In the genomic region with DNA sequence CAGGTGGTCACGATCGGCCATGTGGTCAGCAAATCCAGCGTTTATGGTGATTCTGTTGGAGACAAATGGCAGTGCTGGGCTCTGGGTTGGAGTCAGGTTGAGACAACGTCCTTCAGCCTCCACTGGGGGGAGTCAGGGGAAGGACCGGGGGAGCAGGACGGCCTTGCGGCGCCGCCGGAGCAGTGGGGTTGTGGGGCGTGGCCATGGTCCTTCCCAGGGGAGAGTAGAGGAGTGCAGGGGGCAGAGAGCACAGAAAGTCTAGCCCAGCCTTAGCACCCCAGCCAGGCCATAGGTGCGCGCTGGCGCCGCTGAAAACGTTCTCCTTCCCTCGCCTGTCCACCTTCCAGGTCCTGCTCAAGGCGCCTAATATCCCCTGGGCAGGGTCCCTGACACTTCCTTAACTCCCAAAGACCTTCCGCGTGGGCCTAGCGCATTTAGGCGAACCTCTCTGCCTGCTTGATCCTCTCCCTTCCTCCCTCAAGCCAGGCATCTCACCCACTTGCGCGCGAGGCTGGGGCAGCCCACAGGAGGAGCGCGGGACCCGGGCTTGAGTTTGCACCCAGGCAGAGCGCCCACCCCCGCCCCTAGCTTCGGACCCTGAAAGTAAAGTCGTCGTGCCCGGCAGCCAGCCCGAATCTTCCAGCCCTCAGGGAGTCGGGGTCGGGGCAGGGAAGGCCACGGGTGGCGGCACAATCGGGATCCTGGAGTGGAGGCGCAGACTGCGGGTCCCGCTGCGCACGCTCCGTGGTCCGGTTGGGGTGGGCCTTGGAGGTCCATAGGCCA, we compare ENCODE assay signal across 10 cellular contexts. TPM values are rescaled to one million over a fixed set of nuclear protein-coding genes. Genes with fewer than 3 reads are reported as not detected.
A peak's percentile ranks its signal among the peaks of the same experiment; 100 is the strongest.
DNase-seq lines count a peak whose midpoint lies in the region; ATAC-seq and TF ChIP-seq lines count a peak whose summit lies in the region.
"Had no signal": no experiment of that assay in that cellular context is flagged by ENCODE, and none has a peak within 500 bp of the region (broad histone marks: within the 10 kb centered on the region; RNA-seq: fewer than 3 reads in every experiment).

No MANE protein-coding gene starts in this region.

- peak overlapping the region; percentile 52 for H3K4me3 Mint-ChIP-seq in activated B cell treated with CpG ODN at 0.5 μM for 24 hours

- H3K36me3 Mint-ChIP-seq in activated B cell treated with CpG ODN at 0.5 μM for 24 hours (ENCODE audit: low read depth), result no peaks in the 10 kb centered on the region

- BruUV-seq in A673 (replicated peaks; lab: Mats Ljungman, UMichigan), result no TSS peak

- H3K9me3 Mint-ChIP-seq in activated B cell treated with CpG ODN at 0.5 μM for 24 hours, result no peaks in the 10 kb centered on the region

- no peak overlapping the region for H3K27ac ChIP-seq in A673 (ENCODE audit: low read depth, low read length, poor library complexity, severe bottlenecking)
- H3K27ac ChIP-seq in HEK293 (ENCODE audit: extremely low read depth, low read depth, low read length), result no peak overlapping the region
- no peak overlapping the region for H3K27ac ChIP-seq in stomach

- H3K27ac Mint-ChIP-seq in activated B cell treated with CpG ODN at 0.5 μM for 24 hours, result no peak overlapping the region

- peaks cover 13% of the 10 kb centered on the region for H3K4me1 Mint-ChIP-seq in activated B cell treated with CpG ODN at 0.5 μM for 24 hours

- POLR2A ChIA-PET in A673 (lab: Charles Lee; ENCODE audit: low non-redundant PET) (no interaction called here), HEK293 (lab: Yijun Ruan, JAX) (no interaction called here), activated B cell treated with CpG ODN at 0.5 μM for 24 hours (lab: Charles Lee) (no interaction called here)

- TF ChIP-seq EP300 in stomach (IDR thresholded peaks at IDR 0.05), result no peak

- TF ChIP-seq CTCF in A673 (conservative IDR thresholded peaks at IDR 0.05; ENCODE audit: low read depth, low read length) (peak; percentile 47), HEK293 (tag by site-specific recombination; IDR thresholded peaks at IDR 0.05) (peak; percentile 54; the same call in 1 of the 2 replicates), activated B cell treated with CpG ODN at 0.5 μM for 24 hours (IDR thresholded peaks at IDR 0.05) (no peak), kidney epithelial cell (IDR thresholded peaks at IDR 0.05; ENCODE audit: insufficient read depth, low read length, poor library complexity, severe bottlenecking) (peak; percentile 21), stomach (IDR thresholded peaks at IDR 0.05) (no peak)

- H3K4me3 ChIP-seq in A673 (ENCODE audit: low read depth, low read length, poor library complexity, severe bottlenecking) (peak overlapping the region; percentile 23), HEK293 (ENCODE audit: low read depth, low read length) (no peak overlapping the region), kidney epithelial cell (ENCODE audit: low read depth, low read length) (no peak overlapping the region), stomach (peak overlapping the region in 1 of 4 donors; percentile 22)
- H3K4me3 ChIP-seq: MG63 had no signal

- H3K36me3 ChIP-seq in A673 (ENCODE audit: insufficient read depth, low read length, poor library complexity, severe bottlenecking) (no peaks in the 10 kb centered on the region), HEK293 (ENCODE audit: control insufficient read depth in 2 of 2, insufficient read depth in 1 of 2, low read length in 2 of 2) (no peaks in the 10 kb centered on the region), kidney epithelial cell (ENCODE audit: control insufficient read depth, insufficient read depth, low read length) (no peaks in the 10 kb centered on the region), stomach (no peaks in the 10 kb centered on the region)
- H3K36me3 ChIP-seq: MG63 had no signal

- H3K27me3 Mint-ChIP-seq in activated B cell treated with CpG ODN at 0.5 μM for 24 hours, result peaks cover 40% of the 10 kb centered on the region

- DNase-seq in A673 (ENCODE audit: low spot score) (peak; percentile 63), activated B cell treated with CpG ODN at 0.5 μM for 24 hours (no peak), kidney epithelial cell (ENCODE audit: low read depth) (no peak), stomach (no peak), NCI-H2029 (lab: John Stamatoyannopoulos, UW) (no peak)
- DNase-seq: effector CD8-positive, alpha-beta T cell; MG63 had no signal

- H3K9me3 ChIP-seq in A673 (ENCODE audit: low read depth, low read length, poor library complexity, severe bottlenecking) (peaks cover 2% of the 10 kb centered on the region), HEK293 (ENCODE audit: control insufficient read depth, insufficient read depth, low read depth, low read length) (no peaks in the 10 kb centered on the region), stomach (peaks cover 0 to 7% (median 2%) of the 10 kb centered on the region in 4 donors)
- H3K9me3 ChIP-seq: MG63 had no signal

- H3K4me1 ChIP-seq in A673 (ENCODE audit: insufficient read depth, low read length, poor library complexity, severe bottlenecking) (peaks cover 49% of the 10 kb centered on the region), HEK293 (ENCODE audit: control insufficient read depth, insufficient read depth, low read length) (peaks cover 7% of the 10 kb centered on the region), stomach (peaks cover 26 to 52% (median 44%) of the 10 kb centered on the region in 4 donors)

- ATAC-seq in activated B cell treated with CpG ODN at 0.5 μM for 24 hours (ENCODE audit: low read depth) (no peak), GM21360 (IDR thresholded peaks at IDR 0.05; ENCODE audit: unreplicated experiment) (no peak), GM18907 (IDR thresholded peaks at IDR 0.05; ENCODE audit: unreplicated experiment) (no peak)

- 2 to 6% (median 4%) methylated on average over 39 to 47 of the region's 47 CpGs for WGBS in stomach, 5 donors

- H3K27me3 ChIP-seq in A673 (replicated peaks; ENCODE audit: insufficient read depth, low read depth, low read length, poor library complexity) (peaks cover 30% of the 10 kb centered on the region), kidney epithelial cell (ENCODE audit: control insufficient read depth, insufficient read depth, low read length) (peaks cover 68% of the 10 kb centered on the region), stomach (peaks cover 16 to 99% (median 60%) of the 10 kb centered on the region in 3 donors)

- intact Hi-C loops in A673 (cut with micrococcal nuclease; ENCODE audit: unreplicated experiment) (loop anchor here (5.0 to 10.0 kb wide), 4 partner anchors 209 to 507 kb away; no protein-coding TSS in a partner anchor), activated B cell treated with CpG ODN at 0.5 μM for 24 hours (cut with micrococcal nuclease) (no loop called here), stomach (cut with DNase I; ENCODE audit: low total_unique reads) (loop anchor here (5.0 to 10.0 kb wide), 3 partner anchors 61 to 509 kb away; no protein-coding TSS in a partner anchor)

- TF ChIP-seq POLR2A in stomach (IDR thresholded peaks at IDR 0.05), result no peak

- CTCF ChIA-PET in A673 (lab: Charles Lee) (no interaction called here), HEK293 (lab: Yijun Ruan, JAX) (interaction anchor here (0.7 to 0.9 kb wide), 3 partner anchors 165 to 449 kb away, joined by 3 to 4 read pairs (median 4); no protein-coding TSS in a partner anchor), activated B cell treated with CpG ODN at 0.5 μM for 24 hours (lab: Charles Lee) (no interaction called here)

TF ChIP-seq in HEK293, 187 proteins besides CTCF, POLR2A, EP300 and RAD21 (continues in another document):
- TF ChIP-seq ZNF510 (tag by site-specific recombination; IDR thresholded peaks at IDR 0.05; ENCODE audit: insufficient replicate concordance), result no peak
- TF ChIP-seq KLF9 (tag by site-specific recombination; IDR thresholded peaks at IDR 0.05; ENCODE audit: low read depth), result peak; percentile 24; the same call in 1 of the 2 replicates
- TF ChIP-seq ZNF335 (tag by site-specific recombination; conservative IDR thresholded peaks at IDR 0.05), result peak; percentile 71
- TF ChIP-seq PATZ1 (tag by site-specific recombination; IDR thresholded peaks at IDR 0.05), result no peak
- 0 out of 2 replicates have a peak, but pooled peaks have one; percentile 6 for TF ChIP-seq PRDM1 (tag by site-specific recombination; IDR thresholded peaks at IDR 0.05)
- TF ChIP-seq GLIS1 (tag by site-specific recombination; IDR thresholded peaks at IDR 0.05), result peak; percentile 69
- no peak for TF ChIP-seq ZNF169 (tag by site-specific recombination; IDR thresholded peaks at IDR 0.05)
- TF ChIP-seq ZNF362 (tag by site-specific recombination; IDR thresholded peaks at IDR 0.05), result no peak

RNA-seq across cellular contexts. Expression of gene KIF26A, which starts 3.1 kb away (rescaled TPM):
- total RNA-seq in A673 (2021) (11.5 and 16.0 TPM in 2 replicates), activated B cell treated with CpG ODN at 0.5 μM for 24 hours (not detected in 2 replicates), kidney epithelial cell (0.21 and 0.48 TPM in 2 replicates), stomach (10 to 100 TPM in 1 of 5 donors, 1 to 10 TPM in 3, under 1 TPM in 1; 0.89 to 21.7 (median 2.8) TPM)
- polyA plus RNA-seq in stomach, result 1 to 10 TPM in 2 of 3 donors, under 1 TPM in 1; 0.65 to 1.8 (median 1.2) TPM

RNA-seq across cellular contexts. Expression of gene ASPG, which starts 49.8 kb away (rescaled TPM):
- total RNA-seq in A673 (2021) (not detected in 2 replicates), activated B cell treated with CpG ODN at 0.5 μM for 24 hours (not detected in 2 replicates), kidney epithelial cell (0.21 TPM in 1 of 2 replicates, not detected in the other), stomach (10 to 100 TPM in 1 of 5 donors, 1 to 10 TPM in 2, under 1 TPM in 1, not detected in 1; 0.58 to 10.7 (median 5.3) TPM)
- 1 to 10 TPM in 2 of 3 donors, under 1 TPM in 1; 0.12 to 5.5 (median 4.4) TPM for polyA plus RNA-seq in stomach

Comparison
In these comparisons a context has a peak if more than half of its experiments do, and no peak if none do; other contexts are left out.
1. CTCF ChIP-seq: peak in A673 (single experiment), HEK293 (single experiment) and kidney epithelial cell (single experiment); none in activated B cell treated with CpG ODN at 0.5 μM for 24 hours (single experiment) and stomach (0 of 7).